Comparison of ENCODE assay signal across 11 cellular contexts in genomic region chr5:38847549-38848341, GRCh38. TPM values are rescaled to one million over a fixed set of nuclear protein-coding genes. Genes with fewer than 3 reads are reported as not detected.
DNase-seq lines count a peak whose midpoint lies in the region; ATAC-seq and TF ChIP-seq lines count a peak whose summit lies in the region.
"Had no signal": no experiment of that assay in that cellular context is flagged by ENCODE, and none has a peak within 500 bp of the region (broad histone marks: within the 10 kb centered on the region; RNA-seq: fewer than 3 reads in every experiment).

No MANE protein-coding gene starts in this region.

- H3K36me3 Mint-ChIP-seq in endothelial cell (ENCODE audit: low read depth, unreplicated experiment): peaks cover 9% of the 10 kb centered on the region
- H3K36me3 Mint-ChIP-seq: activated naive CD4-positive, alpha-beta T cell treated with anti-CD3 and anti-CD28 coated beads, Interleukin-2, amount 50 U/mL, for 24 hours had no signal

- no peak overlapping the region for H3K27ac Mint-ChIP-seq in endothelial cell (ENCODE audit: unreplicated experiment)
- H3K27ac Mint-ChIP-seq: activated CD4-positive, alpha-beta T cell treated with anti-CD3 and anti-CD28 coated beads, Interleukin-2, amount 10 ng/mL, durations not matched to agents 7 days and 5 days; activated naive CD4-positive, alpha-beta T cell treated with anti-CD3 and anti-CD28 coated beads, Interleukin-2, amount 50 U/mL, for 24 hours had no signal

- H3K36me3 ChIP-seq in heart left ventricle: peaks cover 0 to 4% (median 0%) of the 10 kb centered on the region in 9 donors
- peaks cover 0 to 2% of the 10 kb centered on the region in 2 donors for H3K36me3 ChIP-seq in aorta (ENCODE audit: control insufficient read depth in 1 of 2, insufficient read depth in 2 of 2, low read length in 1 of 2)

- H3K27ac ChIP-seq in heart left ventricle (peak overlapping the region in 8 of 12 donors; percentile 10 to 96 (median 92)), aorta (ENCODE audit: low read depth in 1 of 2, low read length in 2 of 2) (peak overlapping the region in 1 of 2 donors; percentile 76)

- H3K4me1 Mint-ChIP-seq in endothelial cell (ENCODE audit: unreplicated experiment): peaks cover 24% of the 10 kb centered on the region

- no peak for TF ChIP-seq CTCF in heart left ventricle (IDR thresholded peaks at IDR 0.05)
- TF ChIP-seq CTCF in endothelial cell (IDR thresholded peaks at IDR 0.05; ENCODE audit: unreplicated experiment): no peak

- H3K27me3 Mint-ChIP-seq in endothelial cell (ENCODE audit: unreplicated experiment): peaks cover 7% of the 10 kb centered on the region

- H3K27me3 ChIP-seq in heart left ventricle (peaks cover 0 to 35% (median 4%) of the 10 kb centered on the region in 9 donors), aorta (ENCODE audit: control insufficient read depth in 1 of 2, insufficient read depth in 2 of 2, low read length in 1 of 2) (no peaks in the 10 kb centered on the region)

- ATAC-seq in heart left ventricle (no peak), Right ventricle myocardium superior (ENCODE audit: poor library complexity) (no peak), aorta (ENCODE audit: low FRiP score) (no peak), sciatic nerve (no peak)

- WGBS in heart left ventricle, 4 donors: 68 to 72% (median 69%) methylated on average over 9 of the region's 9 CpGs
- 66 to 67% methylated on average over 9 of the region's 9 CpGs for WGBS in aorta, 2 donors

- H3K4me3 ChIP-seq in heart left ventricle (peak overlapping the region in 11 of 12 donors; percentile 59 to 88 (median 76)), aorta (ENCODE audit: low read length in 2 of 2) (peak overlapping the region; percentile 46 to 60)

- peaks cover 0 to 15% (median 0%) of the 10 kb centered on the region in 12 donors for H3K9me3 ChIP-seq in heart left ventricle
- no peaks in the 10 kb centered on the region for H3K9me3 ChIP-seq in aorta (ENCODE audit: control insufficient read depth, low read length)

- H3K4me1 ChIP-seq in heart left ventricle: peaks cover 0 to 43% (median 5%) of the 10 kb centered on the region in 12 donors
- peaks cover 0 to 8% of the 10 kb centered on the region in 2 donors for H3K4me1 ChIP-seq in aorta (ENCODE audit: control insufficient read depth in 1 of 2, insufficient read depth in 2 of 2, low read length in 2 of 2)

- TF ChIP-seq POLR2A in heart left ventricle (IDR thresholded peaks at IDR 0.05): no peak

- intact Hi-C loops in heart left ventricle (cut with DNase I) (loop anchor here in 1 of 10 donors (5.0 to 10.0 kb wide), 2 partner anchors 75 to 227 kb away; partner anchors contain the start of gene RICTOR), Right ventricle myocardium superior (cut with DNase I) (no loop called here), aorta (cut with DNase I) (loop anchor here in 1 of 2 donors (5.0 kb wide), 1 partner anchor 225 kb away; the partner anchor contains the start of gene RICTOR), sciatic nerve (cut with DNase I) (no loop called here)

- no peaks in the 10 kb centered on the region for H3K9me3 Mint-ChIP-seq in endothelial cell (ENCODE audit: unreplicated experiment)
- H3K9me3 Mint-ChIP-seq: activated CD4-positive, alpha-beta T cell treated with anti-CD3 and anti-CD28 coated beads, Interleukin-2, amount 10 ng/mL, durations not matched to agents 7 days and 5 days; activated naive CD4-positive, alpha-beta T cell treated with anti-CD3 and anti-CD28 coated beads, Interleukin-2, amount 50 U/mL, for 24 hours had no signal

- H3K4me3 Mint-ChIP-seq in endothelial cell (ENCODE audit: unreplicated experiment): peak overlapping the region; percentile 62
- H3K4me3 Mint-ChIP-seq: activated CD4-positive, alpha-beta T cell treated with anti-CD3 and anti-CD28 coated beads, Interleukin-2, amount 10 ng/mL, durations not matched to agents 7 days and 5 days; activated naive CD4-positive, alpha-beta T cell treated with anti-CD3 and anti-CD28 coated beads, Interleukin-2, amount 50 U/mL, for 24 hours had no signal

- DNase-seq in heart left ventricle (no peak), Right ventricle myocardium superior (no peak), endothelial cell (ENCODE audit: low spot score) (no peak), myocyte (ENCODE audit: low read depth) (peak; percentile 12), aorta (no peak), DMS114 treated with DMSO at 0.1 percent for 48 hours (lab: John Stamatoyannopoulos, UW; ENCODE audit: unreplicated experiment) (no peak), ecto neural progenitor cell (ENCODE audit: low spot score) (no peak), sciatic nerve (ENCODE audit: low spot score) (no peak)
- DNase-seq: activated CD4-positive, alpha-beta T cell treated with anti-CD3 and anti-CD28 coated beads, Interleukin-2, amount 10 ng/mL, durations not matched to agents 7 days and 5 days; stimulated activated CD4-positive, alpha-beta T cell treated with anti-CD3 and anti-CD28 coated beads, Interleukin-15, amount 100 ng/mL, for 24 hours had no signal

RNA-seq across cellular contexts. Expression of gene OSMR, which starts 1.9 kb away (rescaled TPM):
- total RNA-seq in heart left ventricle (10 to 100 TPM in 5 of 9 donors, 1 to 10 TPM in 4; 8.1 to 39.2 (median 12.0) TPM), Right ventricle myocardium superior (10.9 TPM), endothelial cell (ENCODE audit: unreplicated experiment) (17.4 TPM), myocyte (15.6 and 40.0 TPM in 2 replicates), aorta (100 to 1,000 TPM; 150 to 164 TPM), sciatic nerve (103 TPM)
- polyA plus RNA-seq in heart left ventricle (10 to 100 TPM in 1 of 2 donors, 1 to 10 TPM in 1; 4.2 to 14.2 TPM), aorta (10 to 100 TPM in 1 of 2 donors, 1 to 10 TPM in 1; 4.6 to 36.4 TPM)
- 16.5 TPM for polyA plus RNA-seq in myocyte (2012)
- total RNA-seq: activated CD4-positive, alpha-beta T cell treated with anti-CD3 and anti-CD28 coated beads, Interleukin-2, amount 10 ng/mL, durations not matched to agents 7 days and 5 days had no signal
